Comparison of ENCODE assay signal across 8 cellular contexts in the genomic region with DNA sequence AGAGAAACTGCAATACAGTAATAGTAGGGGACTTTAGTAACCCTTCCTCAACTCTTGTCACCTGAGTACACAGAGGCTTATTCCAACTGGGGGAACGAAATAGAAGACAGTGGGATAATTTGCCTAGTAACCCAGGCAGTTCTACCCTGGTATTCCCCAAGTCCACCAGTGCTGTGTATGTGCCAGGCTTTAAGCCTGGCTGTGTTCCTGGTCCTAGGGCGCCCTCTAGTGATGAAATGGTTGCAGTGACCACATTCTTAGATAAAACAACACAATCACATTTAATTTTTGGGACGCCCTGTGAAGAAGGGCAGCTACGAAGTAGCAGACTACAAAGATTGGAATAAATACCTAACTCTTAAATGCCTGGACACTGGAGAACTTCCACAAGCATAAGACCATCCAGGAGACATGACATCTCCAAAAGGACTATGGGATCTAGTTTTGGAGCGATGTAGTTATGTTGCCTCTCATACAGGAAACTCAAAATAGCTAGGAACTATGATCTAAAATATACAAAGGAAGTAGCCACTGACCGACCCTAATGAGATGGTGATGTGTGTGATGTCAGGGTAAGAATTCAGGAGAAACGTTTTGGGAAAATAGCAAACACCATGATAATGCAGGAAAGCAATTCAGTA.
DNase-seq lines count a peak whose midpoint lies in the region; ATAC-seq and TF ChIP-seq lines count a peak whose summit lies in the region.

No MANE protein-coding gene starts in this region.

- in situ Hi-C loops in IMR-90 (cut with MboI; ENCODE audit: low sequenced_read_pairs) = loop anchor here (5.0 kb wide), 1 partner anchor 158 kb away; no protein-coding TSS in a partner anchor

- H2AFZ ChIP-seq in IMR-90 (replicated peaks; ENCODE audit: low read length, poor library complexity) = no peak overlapping the region
- no peak overlapping the region for H2AFZ ChIP-seq in parathyroid adenoma

- no peak overlapping the region for H3K23ac ChIP-seq in IMR-90 (ENCODE audit: low read depth, low read length)

- H4K91ac ChIP-seq in IMR-90 (ENCODE audit: insufficient read depth, low read depth, low read length) = no peak overlapping the region

- CTCF ChIA-PET in IMR-90 (lab: Yijun Ruan, JAX) = interaction anchor here (0.6 to 1.0 kb wide), 4 partner anchors 14 to 159 kb away, joined by 3 read pairs; no protein-coding TSS in a partner anchor

- TF ChIP-seq POLR2A in IMR-90 (IDR thresholded peaks at IDR 0.05; ENCODE audit: low read depth, low read length) = 0 out of 2 replicates have a peak, but pooled peaks have one; percentile 27
- TF ChIP-seq POLR2A in Peyer's patch (IDR thresholded peaks at IDR 0.05) = no peak

- intact Hi-C loops in IMR-90 (cut with micrococcal nuclease) = loop anchor here (1.0 to 10.0 kb wide), 3 partner anchors 118 to 329 kb away; no protein-coding TSS in a partner anchor

- DNase-seq in DMS 273 (lab: John Stamatoyannopoulos, UW; ENCODE audit: unreplicated experiment) (peak; percentile 92), IMR-90 (peak; percentile 77), Peyer's patch (peak in 2 of 3 donors; percentile 66 to 89), foreskin keratinocyte (peak; percentile 2 to 25), ureter (ENCODE audit: low spot score) (peak; percentile 70)
- DNase-seq in activated T-helper 1 cell treated with anti-CD3 and anti-CD28 coated beads, Interleukin-2, amount 50 U/mL, for 16 hours (ENCODE audit: low read depth in 1 of 2, low spot score in 1 of 2) = peak; percentile 8 to 42

- no peak overlapping the region for H2AK9ac ChIP-seq in IMR-90 (replicated peaks; ENCODE audit: low read depth, low read length, poor library complexity)

- ATAC-seq in GM21526 (IDR thresholded peaks at IDR 0.05; ENCODE audit: low FRiP score, unreplicated experiment) (peak; percentile 86), IMR-90 (ENCODE audit: low read depth) (peak; percentile 90), foreskin keratinocyte (peak; percentile 78)

- no peak overlapping the region for H2BK5ac ChIP-seq in IMR-90 (ENCODE audit: low read depth, low read length, poor library complexity, severe bottlenecking)

- H4K5ac ChIP-seq in IMR-90 (ENCODE audit: low read depth, low read length) = no peak overlapping the region

- no peak overlapping the region for H2BK120ac ChIP-seq in IMR-90 (ENCODE audit: low read depth, low read length)

- H3K4me1 ChIP-seq in IMR-90 (ENCODE audit: control insufficient read depth, insufficient read depth, low read length) = no peaks in the 10 kb centered on the region
- H3K4me1 ChIP-seq in Peyer's patch = no peaks in the 10 kb centered on the region
- H3K4me1 ChIP-seq in foreskin keratinocyte = no peaks in the 10 kb centered on the region
- no peaks in the 10 kb centered on the region for H3K4me1 ChIP-seq in parathyroid adenoma

- H3K9me1 ChIP-seq in IMR-90 (ENCODE audit: insufficient read depth, low read length) = no peaks in the 10 kb centered on the region

- H3K79me1 ChIP-seq in IMR-90 (ENCODE audit: low read depth in 1 of 2, low read length in 2 of 2) = no peaks in the 10 kb centered on the region

- POLR2A ChIA-PET in IMR-90 (lab: Charles Lee; ENCODE audit: unreplicated experiment) = no interaction called here

- TF ChIP-seq RAD21 in IMR-90 (IDR thresholded peaks at IDR 0.05; ENCODE audit: low read length) = peak; percentile 98

- H3K27me3 ChIP-seq in IMR-90 (ENCODE audit: control insufficient read depth, insufficient read depth, low read length) = no peaks in the 10 kb centered on the region
- H3K27me3 ChIP-seq in Peyer's patch = no peaks in the 10 kb centered on the region
- H3K27me3 ChIP-seq in foreskin keratinocyte = no peaks in the 10 kb centered on the region
- H3K27me3 ChIP-seq in parathyroid adenoma (ENCODE audit: control insufficient read depth, insufficient read depth, low read length) = no peaks in the 10 kb centered on the region

- H2BK20ac ChIP-seq in IMR-90 (ENCODE audit: low read depth, low read length) = no peak overlapping the region

- H4K20me1 ChIP-seq in IMR-90 (ENCODE audit: insufficient read depth, low read length) = no peaks in the 10 kb centered on the region; the same call in 1 of the 2 replicates

- H2BK15ac ChIP-seq in IMR-90 (ENCODE audit: low read depth, low read length) = no peak overlapping the region

- H4K8ac ChIP-seq in IMR-90 (ENCODE audit: low read depth in 2 of 2, low read length in 2 of 2) = no peak overlapping the region

- H3K9ac ChIP-seq in IMR-90 (ENCODE audit: low read depth, low read length) (no peak overlapping the region), parathyroid adenoma (no peak overlapping the region)

- no CpG with 5 or more reads among the region's 7 CpGs for WGBS in IMR-90 (ENCODE audit: extremely low coverage in 2 of 2, insufficient read length in 1 of 2), 2 experiments

- H3K4ac ChIP-seq in IMR-90 (ENCODE audit: low read depth, low read length) = no peak overlapping the region

- no peak overlapping the region for H3K14ac ChIP-seq in IMR-90 (replicated peaks; ENCODE audit: low read depth, low read length)

- no TSS peak for BruUV-seq in IMR-90 (replicated peaks; lab: Mats Ljungman, UMichigan)

- H3K18ac ChIP-seq in IMR-90 (ENCODE audit: low read depth, low read length) = no peak overlapping the region

- dilution Hi-C loops in IMR-90 (cut with HindIII; ENCODE audit: low sequenced_read_pairs, unreplicated experiment) = no loop called here

- TF ChIP-seq CTCF in IMR-90 (conservative IDR thresholded peaks at IDR 0.05; ENCODE audit: low read depth, low read length) (peak; percentile 97), Peyer's patch (IDR thresholded peaks at IDR 0.05) (peak; percentile 50 to 90 (median 68)), foreskin keratinocyte (conservative IDR thresholded peaks at IDR 0.05) (peak; percentile 80), parathyroid adenoma (IDR thresholded peaks at IDR 0.05) (peak; percentile 69)

- no peaks in the 10 kb centered on the region for H3K9me3 ChIP-seq in IMR-90 (ENCODE audit: control insufficient read depth, insufficient read depth, low read length)
- no peaks in the 10 kb centered on the region for H3K9me3 ChIP-seq in Peyer's patch
- no peaks in the 10 kb centered on the region for H3K9me3 ChIP-seq in parathyroid adenoma (ENCODE audit: control insufficient read depth, low read length)

- no peaks in the 10 kb centered on the region for H3K79me2 ChIP-seq in parathyroid adenoma

- H3K36me3 ChIP-seq in IMR-90 (ENCODE audit: control insufficient read depth, insufficient read depth, low read length) (no peaks in the 10 kb centered on the region), Peyer's patch (no peaks in the 10 kb centered on the region), parathyroid adenoma (ENCODE audit: control insufficient read depth, insufficient read depth, low read length) (no peaks in the 10 kb centered on the region)

- H3K27ac ChIP-seq in IMR-90 (ENCODE audit: insufficient read depth, low read length) (no peak overlapping the region), Peyer's patch (no peak overlapping the region), foreskin keratinocyte (no peak overlapping the region), parathyroid adenoma (no peak overlapping the region)

- no peak overlapping the region for H2AK5ac ChIP-seq in IMR-90 (ENCODE audit: low read depth, low read length)

- H3K4me2 ChIP-seq in IMR-90 (ENCODE audit: low read depth, low read length) = no peak overlapping the region
- H3K4me2 ChIP-seq in parathyroid adenoma (ENCODE audit: low read length) = no peak overlapping the region

- H3K4me3 ChIP-seq in IMR-90 (ENCODE audit: insufficient read depth, low read depth, low read length) (no peak overlapping the region), Peyer's patch (no peak overlapping the region), parathyroid adenoma (ENCODE audit: low read depth, low read length) (no peak overlapping the region)

- H3K56ac ChIP-seq in IMR-90 (ENCODE audit: extremely low read depth, insufficient read depth, low read length) = no peak overlapping the region

TF ChIP-seq in IMR-90, 13 proteins besides CTCF, POLR2A, EP300 and RAD21:
- no peak for TF ChIP-seq MAFK (IDR thresholded peaks at IDR 0.05; ENCODE audit: low read depth, low read length)
- no peak for TF ChIP-seq CEBPB (IDR thresholded peaks at IDR 0.05; ENCODE audit: low read depth, low read length)
- peak; percentile 94 for TF ChIP-seq SMC3 (IDR thresholded peaks at IDR 0.05; ENCODE audit: low read depth, low read length)
- no peak for TF ChIP-seq RCOR1 (IDR thresholded peaks at IDR 0.05; ENCODE audit: insufficient replicate concordance, low read length)
- TF ChIP-seq RFX5 (IDR thresholded peaks at IDR 0.05; ENCODE audit: low read depth, low read length) = no peak
- TF ChIP-seq CHD1 (IDR thresholded peaks at IDR 0.05; ENCODE audit: low read depth, low read length) = no peak
- no peak for TF ChIP-seq NFE2L2 (IDR thresholded peaks at IDR 0.05; ENCODE audit: low read depth, low read length)
- TF ChIP-seq BHLHE40 (IDR thresholded peaks at IDR 0.05; ENCODE audit: low read depth, low read length) = no peak

Comparison
In these comparisons a context has a peak if more than half of its experiments do, and no peak if none do; other contexts are left out.
1. DNase-seq: peak in every context shown above with its lines; median percentile 92 in DMS 273; 78 in Peyer's patch; 77 in IMR-90; 70 in ureter; 25 in activated T-helper 1 cell treated with anti-CD3 and anti-CD28 coated beads, Interleukin-2, amount 50 U/mL, for 16 hours; 14 in foreskin keratinocyte.